In genomic region chr5:154972476-154973080, GRCh38 we compare ENCODE assay signal across 8 cellular contexts. TPM values are rescaled to one million over a fixed set of nuclear protein-coding genes. Genes with fewer than 3 reads are reported as not detected.
A peak's percentile ranks its signal among the peaks of the same experiment; 100 is the strongest.
DNase-seq lines count a peak whose midpoint lies in the region; ATAC-seq, FAIRE-seq and TF ChIP-seq lines count a peak whose summit lies in the region.

No MANE protein-coding gene starts in this region.

- H3K4me1 Mint-ChIP-seq in endodermal cell = peaks cover 6% of the 10 kb centered on the region

- no peaks in the 10 kb centered on the region for H3F3A ChIP-seq in OCI-LY1 (ENCODE audit: insufficient read depth, low read length)

- H3K27ac Mint-ChIP-seq in endodermal cell = no peak overlapping the region

- peak; percentile 63 for TF ChIP-seq CTCF in AG09319 (IDR thresholded peaks at IDR 0.05; ENCODE audit: low read depth, low read length)
- peak; percentile 52; the same call in 1 of the 2 replicates for TF ChIP-seq CTCF in OCI-LY1 (IDR thresholded peaks at IDR 0.05; ENCODE audit: low read length)
- TF ChIP-seq CTCF in endodermal cell (conservative IDR thresholded peaks at IDR 0.05) = peak; percentile 89

- no peak for TF ChIP-seq POLR2A in H54 (IDR thresholded peaks at IDR 0.05; ENCODE audit: low read depth, low read length)

- H3K79me2 ChIP-seq in OCI-LY1 (ENCODE audit: insufficient read depth, low read length) = no peaks in the 10 kb centered on the region

- no peak overlapping the region for H3K9ac ChIP-seq in OCI-LY1 (ENCODE audit: low read length)
- no peak overlapping the region for H3K9ac ChIP-seq in endodermal cell (ENCODE audit: extremely low read depth, low read length, poor library complexity, severe bottlenecking)

- FAIRE-seq in H54 (lab: Jason Lieb, UNC) = peak; percentile 15

- H3K27me3 ChIP-seq in OCI-LY1 (ENCODE audit: insufficient read depth, low read length) = no peaks in the 10 kb centered on the region
- no peaks in the 10 kb centered on the region for H3K27me3 ChIP-seq in endodermal cell (ENCODE audit: control insufficient read depth, insufficient read depth, low read length, poor library complexity, severe bottlenecking)

- H3K4me3 Mint-ChIP-seq in endodermal cell = no peak overlapping the region

- no peaks in the 10 kb centered on the region for H3K9me2 ChIP-seq in OCI-LY1 (ENCODE audit: low read depth, low read length)

- H3K4me2 ChIP-seq in OCI-LY1 (ENCODE audit: low read length) = no peak overlapping the region

- H3K36me3 Mint-ChIP-seq in endodermal cell (ENCODE audit: low read depth) = peaks cover 40% of the 10 kb centered on the region

- no peak overlapping the region for H3K4me3 ChIP-seq in OCI-LY1 (ENCODE audit: low read depth, low read length, poor library complexity, severe bottlenecking)
- no peak overlapping the region for H3K4me3 ChIP-seq in endodermal cell (ENCODE audit: low read length)

- WGBS in endodermal cell (ENCODE audit: insufficient coverage in 1 of 2, insufficient read length in 1 of 2), 2 experiments = 90% methylated on average over 2 of the region's 2 CpGs; no CpG with 5 or more reads in 1 of the 2 experiments

- DNase-seq in AG09319 (ENCODE audit: extremely low read depth, low read depth) (peak; percentile 2), H54 (ENCODE audit: insufficient read length, low spot score) (no peak), endodermal cell (peak; percentile 80), middle frontal gyrus (ENCODE audit: extremely low spot score, low spot score) (peak; percentile 56), NCI-H128 (lab: John Stamatoyannopoulos, UW; ENCODE audit: unreplicated experiment) (no peak), epidermal melanocyte (ENCODE audit: insufficient read length, low spot score) (no peak)

- H3K36me3 ChIP-seq in OCI-LY1 (ENCODE audit: insufficient read depth, low read length) = peaks cover 23% of the 10 kb centered on the region
- peaks cover 69% of the 10 kb centered on the region for H3K36me3 ChIP-seq in endodermal cell (ENCODE audit: control insufficient read depth, insufficient read depth, low read length)

- H4K20me1 ChIP-seq in OCI-LY1 (ENCODE audit: insufficient read depth, low read length) = no peaks in the 10 kb centered on the region

- ATAC-seq in GM19397 (IDR thresholded peaks at IDR 0.05; ENCODE audit: unreplicated experiment) = no peak

- H3K27ac ChIP-seq in OCI-LY1 (ENCODE audit: low read depth, low read length, poor library complexity, severe bottlenecking) = no peak overlapping the region
- H3K27ac ChIP-seq in endodermal cell (ENCODE audit: low read depth, low read length) = no peak overlapping the region

- no peaks in the 10 kb centered on the region for H3K9me3 ChIP-seq in OCI-LY1 (ENCODE audit: low read length)
- H3K9me3 ChIP-seq in endodermal cell (ENCODE audit: control insufficient read depth, low read length) = peaks cover 9% of the 10 kb centered on the region

- H3K27me3 Mint-ChIP-seq in endodermal cell (ENCODE audit: insufficient read depth) = no peaks in the 10 kb centered on the region

- H3K4me1 ChIP-seq in OCI-LY1 (ENCODE audit: insufficient read depth, low read length, severe bottlenecking) = no peaks in the 10 kb centered on the region
- no peaks in the 10 kb centered on the region for H3K4me1 ChIP-seq in endodermal cell (ENCODE audit: control insufficient read depth, insufficient read depth, low read length)

- H3K9me3 Mint-ChIP-seq in endodermal cell = peaks cover 12% of the 10 kb centered on the region

- no peak overlapping the region for H2AFZ ChIP-seq in OCI-LY1 (ENCODE audit: low read length)

RNA-seq across cellular contexts. Expression of gene MRPL22, which starts 31.7 kb away (rescaled TPM):
- 10 to 100 TPM; 84.3 to 96.6 TPM for total RNA-seq in endodermal cell
- 79.7 TPM for polyA plus RNA-seq in endodermal cell (2013, experiment 1 of 2)
- polyA plus RNA-seq in endodermal cell (2013, experiment 2 of 2) = 103 TPM

RNA-seq across cellular contexts. Expression of gene GEMIN5, which starts 34.6 kb away (rescaled TPM):
- 10 to 100 TPM; 25.6 to 26.4 TPM for total RNA-seq in endodermal cell
- 20.0 TPM for polyA plus RNA-seq in endodermal cell (2013, experiment 1 of 2)
- 20.9 TPM for polyA plus RNA-seq in endodermal cell (2013, experiment 2 of 2)

RNA-seq across cellular contexts. Expression of gene KIF4B, which starts 41.0 kb away (rescaled TPM):
- total RNA-seq in endodermal cell = under 1 TPM in 1 of 2 donors, not detected in 1; 0.18 TPM
- polyA plus RNA-seq in endodermal cell (2013, experiment 1 of 2) = 0.04 TPM
- polyA plus RNA-seq in endodermal cell (2013, experiment 2 of 2) = not detected

Comparison
In these comparisons a context has a peak if more than half of its experiments do, and no peak if none do; other contexts are left out.
1. DNase-seq: peak in AG09319 (single experiment), endodermal cell (single experiment) and middle frontal gyrus (single experiment); none in H54 (single experiment), NCI-H128 (single experiment) and epidermal melanocyte (single experiment).
2. Peak in every context shown above with its lines, with median percentiles within 50 percentile points of each other: CTCF ChIP-seq.